1 cellular context compared by ENCODE assay signal in genomic region chr20:1661542-1662299, GRCh38.
TF ChIP-seq lines count a peak whose summit lies in the region.

No MANE protein-coding gene starts in this region.

TF ChIP-seq in GM12878, 131 proteins besides CTCF, POLR2A, EP300 and RAD21:
- TF ChIP-seq SPI1 (IDR thresholded peaks at IDR 0.05; ENCODE audit: borderline replicate concordance, insufficient read depth, low read depth, low read length) (peak; percentile 92), HDGF (IDR thresholded peaks at IDR 0.05) (no peak), KAT2A (conservative IDR thresholded peaks at IDR 0.05; ENCODE audit: control insufficient read depth, low read depth, low read length) (no peak), EED (IDR thresholded peaks at IDR 0.05; ENCODE audit: low read depth) (peak; percentile 64), RAD51 (IDR thresholded peaks at IDR 0.05) (no peak), NR2F1 (conservative IDR thresholded peaks at IDR 0.05) (peak; percentile 84), CEBPZ (IDR thresholded peaks at IDR 0.05; ENCODE audit: low read depth, low read length) (no peak), BACH1 (IDR thresholded peaks at IDR 0.05; ENCODE audit: borderline replicate concordance) (no peak), RFX5 (IDR thresholded peaks at IDR 0.05; ENCODE audit: low read depth, low read length) (no peak), IKZF2 (IDR thresholded peaks at IDR 0.05) (peak; percentile 57 to 59; a peak in 3 of 4 replicates), POU2F2 (IDR thresholded peaks at IDR 0.05; ENCODE audit: borderline replicate concordance, low read depth, low read length) (no peak), MEF2A (IDR thresholded peaks at IDR 0.05; ENCODE audit: insufficient read depth, low read depth, low read length) (no peak), MLLT1 (IDR thresholded peaks at IDR 0.05) (no peak), IKZF1 (conservative IDR thresholded peaks at IDR 0.05) (peak; percentile 65), GABPA (IDR thresholded peaks at IDR 0.05; ENCODE audit: low read depth) (no peak), GATAD2B (conservative IDR thresholded peaks at IDR 0.05; ENCODE audit: low read depth) (no peak), SIN3A (IDR thresholded peaks at IDR 0.05; ENCODE audit: low read depth, low read length) (no peak), E2F8 (IDR thresholded peaks at IDR 0.05; ENCODE audit: low read depth, partially characterized antibody) (no peak), ASH2L (IDR thresholded peaks at IDR 0.05; ENCODE audit: borderline replicate concordance, low read depth) (no peak), NRF1 (conservative IDR thresholded peaks at IDR 0.05; ENCODE audit: low read depth, low read length) (no peak), TCF7 (IDR thresholded peaks at IDR 0.05; ENCODE audit: borderline replicate concordance) (no peak), IRF4 (IDR thresholded peaks at IDR 0.05; ENCODE audit: low read depth, low read length) (no peak), NR2C2 (IDR thresholded peaks at IDR 0.05; ENCODE audit: borderline replicate concordance, control insufficient read depth, insufficient read length, low read depth) (no peak), SUZ12 (IDR thresholded peaks at IDR 0.05; ENCODE audit: unreplicated experiment) (no peak), CHD2 (IDR thresholded peaks at IDR 0.05; ENCODE audit: borderline replicate concordance, low read depth, low read length) (no peak), RUNX3 (IDR thresholded peaks at IDR 0.05; ENCODE audit: low read length) (peak; percentile 63), ETV6 (conservative IDR thresholded peaks at IDR 0.05 in 1 of 2, IDR thresholded peaks at IDR 0.05 in 1 of 2; ENCODE audit: borderline replicate concordance in 1 of 2, low read depth in 1 of 2) (peak in 1 of 2 experiments; percentile 25; a peak in 1 of 4 replicates), BCL11A (IDR thresholded peaks at IDR 0.05; ENCODE audit: low read depth, low read length) (no peak), ZNF384 (IDR thresholded peaks at IDR 0.05; ENCODE audit: borderline replicate concordance, low read depth, low read length) (no peak), PKNOX1 (IDR thresholded peaks at IDR 0.05) (no peak), USF1 (IDR thresholded peaks at IDR 0.05; ENCODE audit: borderline replicate concordance, extremely low read length, insufficient read depth, low read depth, low read length) (no peak), BHLHE40 (IDR thresholded peaks at IDR 0.05; ENCODE audit: borderline replicate concordance in 1 of 2, low read depth in 2 of 2, low read length in 1 of 2) (no peak), LARP7 (IDR thresholded peaks at IDR 0.05) (no peak)
TF ChIP-seq in GM12878: peak in this region for 7.
